In the genomic region with DNA sequence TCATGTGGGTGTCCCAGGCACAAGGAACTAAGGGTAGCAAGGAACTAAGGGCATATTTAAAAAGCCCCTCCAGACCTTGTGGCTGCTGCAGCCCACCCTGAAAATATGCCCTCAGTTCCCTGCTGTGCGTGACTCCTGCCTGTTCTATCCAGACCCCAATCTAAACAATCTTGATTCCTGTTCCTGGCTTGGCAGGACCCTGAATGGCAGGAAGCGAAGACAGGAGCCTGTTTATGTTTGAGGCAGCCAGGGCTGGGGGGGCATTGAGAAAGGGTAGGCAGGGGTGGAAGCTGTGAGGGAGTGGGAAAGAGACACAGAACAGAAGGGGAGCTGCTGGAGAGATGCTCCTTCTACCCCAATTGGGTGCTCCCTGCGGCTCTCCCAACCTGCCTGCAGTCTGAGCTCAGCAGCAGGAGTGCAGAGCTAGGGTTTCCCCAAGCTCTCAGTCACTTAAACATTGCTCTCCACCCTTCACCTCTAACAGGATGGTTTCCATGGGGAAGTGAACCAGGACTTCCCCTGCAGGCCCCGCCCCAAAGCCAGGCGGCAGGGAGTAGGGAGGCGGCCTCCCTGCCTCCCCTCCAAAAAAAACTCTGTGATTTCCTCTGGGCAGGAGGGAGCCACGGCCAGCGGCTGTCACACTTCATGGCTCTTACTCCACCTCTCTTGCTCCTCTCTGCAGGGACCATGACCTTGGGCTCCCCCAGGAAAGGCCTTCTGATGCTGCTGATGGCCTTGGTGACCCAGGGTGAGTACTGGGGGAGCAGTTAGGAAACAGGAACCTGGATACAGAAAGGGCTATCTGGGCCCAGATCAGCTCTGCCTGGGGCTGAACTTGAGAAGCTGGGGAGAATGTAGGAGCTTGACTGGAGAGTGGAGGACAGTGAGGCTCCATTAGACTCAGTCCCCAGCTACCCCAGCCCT, we compare ENCODE assay signal across 1 cellular context.
A peak's percentile ranks its signal among the peaks of the same experiment; 100 is the strongest.
TF ChIP-seq lines count a peak whose summit lies in the region.

No MANE protein-coding gene starts in this region.

TF ChIP-seq in HEK293, 187 proteins besides CTCF, POLR2A, EP300 and RAD21 (continued from another document and continues in another):
- TF ChIP-seq, protein P1, sequence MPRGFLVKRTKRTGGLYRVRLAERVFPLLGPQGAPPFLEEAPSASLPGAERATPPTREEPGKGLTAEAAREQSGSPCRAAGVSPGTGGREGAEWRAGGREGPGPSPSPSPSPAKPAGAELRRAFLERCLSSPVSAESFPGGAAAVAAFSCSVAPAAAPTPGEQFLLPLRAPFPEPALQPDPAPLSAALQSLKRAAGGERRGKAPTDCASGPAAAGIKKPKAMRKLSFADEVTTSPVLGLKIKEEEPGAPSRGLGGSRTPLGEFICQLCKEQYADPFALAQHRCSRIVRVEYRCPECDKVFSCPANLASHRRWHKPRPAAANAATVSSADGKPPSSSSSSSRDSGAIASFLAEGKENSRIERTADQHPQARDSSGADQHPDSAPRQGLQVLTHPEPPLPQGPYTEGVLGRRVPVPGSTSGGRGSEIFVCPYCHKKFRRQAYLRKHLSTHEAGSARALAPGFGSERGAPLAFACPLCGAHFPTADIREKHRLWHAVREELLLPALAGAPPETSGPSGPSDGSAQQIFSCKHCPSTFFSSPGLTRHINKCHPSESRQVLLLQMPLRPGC (tag by site-specific recombination; IDR thresholded peaks at IDR 0.05): no peak
- TF ChIP-seq BCL11B (tag by site-specific recombination; IDR thresholded peaks at IDR 0.05; ENCODE audit: low read depth) (no peak), ZNF350 (tag by site-specific recombination; IDR thresholded peaks at IDR 0.05) (no peak), GLI4 (tag by site-specific recombination; IDR thresholded peaks at IDR 0.05) (no peak), ZNF658 (tag by site-specific recombination; IDR thresholded peaks at IDR 0.05) (no peak), ZNF146 (tag by site-specific recombination; IDR thresholded peaks at IDR 0.05) (no peak), ZNF335 (tag by site-specific recombination; conservative IDR thresholded peaks at IDR 0.05) (no peak), ZNF837 (tag by site-specific recombination; IDR thresholded peaks at IDR 0.05) (no peak), ZFHX2 (tag by site-specific recombination; conservative IDR thresholded peaks at IDR 0.05) (no peak), ZNF404 (tag by site-specific recombination; IDR thresholded peaks at IDR 0.05) (no peak), GLI2 (tag by site-specific recombination; IDR thresholded peaks at IDR 0.05; ENCODE audit: borderline replicate concordance, low read depth) (no peak), ZSCAN30 (tag by site-specific recombination; IDR thresholded peaks at IDR 0.05) (no peak), ZNF561 (tag by site-specific recombination; IDR thresholded peaks at IDR 0.05; ENCODE audit: borderline replicate concordance) (no peak), ZNF248 (tag by site-specific recombination; IDR thresholded peaks at IDR 0.05) (no peak), ZBTB21 (tag by site-specific recombination; IDR thresholded peaks at IDR 0.05) (no peak), ZNF175 (tag by site-specific recombination; IDR thresholded peaks at IDR 0.05) (no peak), ZIC2 (tag by site-specific recombination; IDR thresholded peaks at IDR 0.05) (peak; percentile 36; the same call in 1 of the 2 replicates), ZNF302 (tag by site-specific recombination; IDR thresholded peaks at IDR 0.05; ENCODE audit: low read depth) (no peak), SP3 (tag by site-specific recombination; IDR thresholded peaks at IDR 0.05) (peak; percentile 38), ZNF112 (tag by site-specific recombination; IDR thresholded peaks at IDR 0.05) (no peak), ZNF514 (tag by site-specific recombination; IDR thresholded peaks at IDR 0.05) (no peak), ZNF221 (tag by site-specific recombination; IDR thresholded peaks at IDR 0.05; ENCODE audit: borderline replicate concordance) (no peak), BCL11A (tag by site-specific recombination; IDR thresholded peaks at IDR 0.05; ENCODE audit: low read depth) (no peak), ZNF223 (tag by site-specific recombination; IDR thresholded peaks at IDR 0.05) (no peak), ZNF16 (tag by site-specific recombination; IDR thresholded peaks at IDR 0.05; ENCODE audit: low read depth) (no peak), ZNF211 (tag by site-specific recombination; IDR thresholded peaks at IDR 0.05; ENCODE audit: low read depth) (no peak), ZNF202 (tag by site-specific recombination; IDR thresholded peaks at IDR 0.05; ENCODE audit: borderline replicate concordance) (no peak), GLIS1 (tag by site-specific recombination; IDR thresholded peaks at IDR 0.05) (no peak), ZNF510 (tag by site-specific recombination; IDR thresholded peaks at IDR 0.05; ENCODE audit: insufficient replicate concordance) (no peak), ZNF416 (tag by site-specific recombination; IDR thresholded peaks at IDR 0.05) (no peak), ZNF138 (tag by site-specific recombination; IDR thresholded peaks at IDR 0.05; ENCODE audit: borderline replicate concordance) (no peak), ZNF585B (tag by site-specific recombination; IDR thresholded peaks at IDR 0.05) (no peak), ZNF391 (tag by site-specific recombination; IDR thresholded peaks at IDR 0.05; ENCODE audit: borderline replicate concordance, low read depth) (no peak), IKZF3 (tag by site-specific recombination; IDR thresholded peaks at IDR 0.05) (no peak), SALL2 (tag by site-specific recombination; IDR thresholded peaks at IDR 0.05; ENCODE audit: borderline replicate concordance) (no peak), ZNF548 (tag by site-specific recombination; IDR thresholded peaks at IDR 0.05) (no peak), ZBTB7A (tag by site-specific recombination; IDR thresholded peaks at IDR 0.05; ENCODE audit: low read depth) (no peak), ZFP37 (tag by site-specific recombination; IDR thresholded peaks at IDR 0.05) (no peak), TRIM28 (IDR thresholded peaks at IDR 0.05; ENCODE audit: borderline replicate concordance, low read length) (no peak), ZNF792 (tag by site-specific recombination; IDR thresholded peaks at IDR 0.05) (no peak), ZNF529 (tag by site-specific recombination; IDR thresholded peaks at IDR 0.05; ENCODE audit: insufficient replicate concordance) (no peak), ZBTB17 (tag by site-specific recombination; IDR thresholded peaks at IDR 0.05) (peak; percentile 87), ZNF549 (tag by site-specific recombination; IDR thresholded peaks at IDR 0.05) (no peak)
- TF ChIP-seq, protein P2, sequence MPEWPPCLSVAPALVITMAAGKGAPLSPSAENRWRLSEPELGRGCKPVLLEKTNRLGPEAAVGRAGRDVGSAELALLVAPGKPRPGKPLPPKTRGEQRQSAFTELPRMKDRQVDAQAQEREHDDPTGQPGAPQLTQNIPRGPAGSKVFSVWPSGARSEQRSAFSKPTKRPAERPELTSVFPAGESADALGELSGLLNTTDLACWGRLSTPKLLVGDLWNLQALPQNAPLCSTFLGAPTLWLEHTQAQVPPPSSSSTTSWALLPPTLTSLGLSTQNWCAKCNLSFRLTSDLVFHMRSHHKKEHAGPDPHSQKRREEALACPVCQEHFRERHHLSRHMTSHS (tag by site-specific recombination; IDR thresholded peaks at IDR 0.05): no peak
- TF ChIP-seq, protein P3, sequence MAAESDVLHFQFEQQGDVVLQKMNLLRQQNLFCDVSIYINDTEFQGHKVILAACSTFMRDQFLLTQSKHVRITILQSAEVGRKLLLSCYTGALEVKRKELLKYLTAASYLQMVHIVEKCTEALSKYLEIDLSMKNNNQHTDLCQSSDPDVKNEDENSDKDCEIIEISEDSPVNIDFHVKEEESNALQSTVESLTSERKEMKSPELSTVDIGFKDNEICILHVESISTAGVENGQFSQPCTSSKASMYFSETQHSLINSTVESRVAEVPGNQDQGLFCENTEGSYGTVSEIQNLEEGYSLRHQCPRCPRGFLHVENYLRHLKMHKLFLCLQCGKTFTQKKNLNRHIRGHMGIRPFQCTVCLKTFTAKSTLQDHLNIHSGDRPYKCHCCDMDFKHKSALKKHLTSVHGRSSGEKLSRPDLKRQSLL (tag by site-specific recombination; IDR thresholded peaks at IDR 0.05): no peak
- TF ChIP-seq, protein P4, sequence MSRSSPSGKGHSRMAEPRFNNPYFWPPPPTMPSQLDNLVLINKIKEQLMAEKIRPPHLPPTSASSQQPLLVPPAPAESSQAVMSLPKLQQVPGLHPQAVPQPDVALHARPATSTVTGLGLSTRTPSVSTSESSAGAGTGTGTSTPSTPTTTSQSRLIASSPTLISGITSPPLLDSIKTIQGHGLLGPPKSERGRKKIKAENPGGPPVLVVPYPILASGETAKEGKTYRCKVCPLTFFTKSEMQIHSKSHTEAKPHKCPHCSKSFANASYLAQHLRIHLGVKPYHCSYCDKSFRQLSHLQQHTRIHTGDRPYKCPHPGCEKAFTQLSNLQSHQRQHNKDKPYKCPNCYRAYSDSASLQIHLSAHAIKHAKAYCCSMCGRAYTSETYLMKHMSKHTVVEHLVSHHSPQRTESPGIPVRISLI (tag by site-specific recombination; IDR thresholded peaks at IDR 0.05): peak; percentile 88
- TF ChIP-seq, protein P5, sequence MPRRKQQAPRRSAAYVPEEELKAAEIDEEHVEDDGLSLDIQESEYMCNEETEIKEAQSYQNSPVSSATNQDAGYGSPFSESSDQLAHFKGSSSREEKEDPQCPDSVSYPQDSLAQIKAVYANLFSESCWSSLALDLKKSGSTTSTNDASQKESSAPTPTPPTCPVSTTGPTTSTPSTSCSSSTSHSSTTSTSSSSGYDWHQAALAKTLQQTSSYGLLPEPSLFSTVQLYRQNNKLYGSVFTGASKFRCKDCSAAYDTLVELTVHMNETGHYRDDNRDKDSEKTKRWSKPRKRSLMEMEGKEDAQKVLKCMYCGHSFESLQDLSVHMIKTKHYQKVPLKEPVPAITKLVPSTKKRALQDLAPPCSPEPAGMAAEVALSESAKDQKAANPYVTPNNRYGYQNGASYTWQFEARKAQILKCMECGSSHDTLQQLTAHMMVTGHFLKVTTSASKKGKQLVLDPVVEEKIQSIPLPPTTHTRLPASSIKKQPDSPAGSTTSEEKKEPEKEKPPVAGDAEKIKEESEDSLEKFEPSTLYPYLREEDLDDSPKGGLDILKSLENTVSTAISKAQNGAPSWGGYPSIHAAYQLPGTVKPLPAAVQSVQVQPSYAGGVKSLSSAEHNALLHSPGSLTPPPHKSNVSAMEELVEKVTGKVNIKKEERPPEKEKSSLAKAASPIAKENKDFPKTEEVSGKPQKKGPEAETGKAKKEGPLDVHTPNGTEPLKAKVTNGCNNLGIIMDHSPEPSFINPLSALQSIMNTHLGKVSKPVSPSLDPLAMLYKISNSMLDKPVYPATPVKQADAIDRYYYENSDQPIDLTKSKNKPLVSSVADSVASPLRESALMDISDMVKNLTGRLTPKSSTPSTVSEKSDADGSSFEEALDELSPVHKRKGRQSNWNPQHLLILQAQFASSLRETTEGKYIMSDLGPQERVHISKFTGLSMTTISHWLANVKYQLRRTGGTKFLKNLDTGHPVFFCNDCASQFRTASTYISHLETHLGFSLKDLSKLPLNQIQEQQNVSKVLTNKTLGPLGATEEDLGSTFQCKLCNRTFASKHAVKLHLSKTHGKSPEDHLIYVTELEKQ (tag by site-specific recombination; IDR thresholded peaks at IDR 0.05; ENCODE audit: borderline replicate concordance): no peak
- TF ChIP-seq, protein P6, sequence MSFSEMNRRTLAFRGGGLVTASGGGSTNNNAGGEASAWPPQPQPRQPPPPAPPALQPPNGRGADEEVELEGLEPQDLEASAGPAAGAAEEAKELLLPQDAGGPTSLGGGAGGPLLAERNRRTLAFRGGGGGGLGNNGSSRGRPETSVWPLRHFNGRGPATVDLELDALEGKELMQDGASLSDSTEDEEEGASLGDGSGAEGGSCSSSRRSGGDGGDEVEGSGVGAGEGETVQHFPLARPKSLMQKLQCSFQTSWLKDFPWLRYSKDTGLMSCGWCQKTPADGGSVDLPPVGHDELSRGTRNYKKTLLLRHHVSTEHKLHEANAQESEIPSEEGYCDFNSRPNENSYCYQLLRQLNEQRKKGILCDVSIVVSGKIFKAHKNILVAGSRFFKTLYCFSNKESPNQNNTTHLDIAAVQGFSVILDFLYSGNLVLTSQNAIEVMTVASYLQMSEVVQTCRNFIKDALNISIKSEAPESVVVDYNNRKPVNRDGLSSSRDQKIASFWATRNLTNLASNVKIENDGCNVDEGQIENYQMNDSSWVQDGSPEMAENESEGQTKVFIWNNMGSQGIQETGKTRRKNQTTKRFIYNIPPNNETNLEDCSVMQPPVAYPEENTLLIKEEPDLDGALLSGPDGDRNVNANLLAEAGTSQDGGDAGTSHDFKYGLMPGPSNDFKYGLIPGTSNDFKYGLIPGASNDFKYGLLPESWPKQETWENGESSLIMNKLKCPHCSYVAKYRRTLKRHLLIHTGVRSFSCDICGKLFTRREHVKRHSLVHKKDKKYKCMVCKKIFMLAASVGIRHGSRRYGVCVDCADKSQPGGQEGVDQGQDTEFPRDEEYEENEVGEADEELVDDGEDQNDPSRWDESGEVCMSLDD (tag by site-specific recombination; IDR thresholded peaks at IDR 0.05): no peak
- TF ChIP-seq, protein P7, sequence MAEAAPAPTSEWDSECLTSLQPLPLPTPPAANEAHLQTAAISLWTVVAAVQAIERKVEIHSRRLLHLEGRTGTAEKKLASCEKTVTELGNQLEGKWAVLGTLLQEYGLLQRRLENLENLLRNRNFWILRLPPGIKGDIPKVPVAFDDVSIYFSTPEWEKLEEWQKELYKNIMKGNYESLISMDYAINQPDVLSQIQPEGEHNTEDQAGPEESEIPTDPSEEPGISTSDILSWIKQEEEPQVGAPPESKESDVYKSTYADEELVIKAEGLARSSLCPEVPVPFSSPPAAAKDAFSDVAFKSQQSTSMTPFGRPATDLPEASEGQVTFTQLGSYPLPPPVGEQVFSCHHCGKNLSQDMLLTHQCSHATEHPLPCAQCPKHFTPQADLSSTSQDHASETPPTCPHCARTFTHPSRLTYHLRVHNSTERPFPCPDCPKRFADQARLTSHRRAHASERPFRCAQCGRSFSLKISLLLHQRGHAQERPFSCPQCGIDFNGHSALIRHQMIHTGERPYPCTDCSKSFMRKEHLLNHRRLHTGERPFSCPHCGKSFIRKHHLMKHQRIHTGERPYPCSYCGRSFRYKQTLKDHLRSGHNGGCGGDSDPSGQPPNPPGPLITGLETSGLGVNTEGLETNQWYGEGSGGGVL (tag by site-specific recombination; IDR thresholded peaks at IDR 0.05): peak; percentile 50; the same call in 1 of the 2 replicates
- TF ChIP-seq, protein P8, sequence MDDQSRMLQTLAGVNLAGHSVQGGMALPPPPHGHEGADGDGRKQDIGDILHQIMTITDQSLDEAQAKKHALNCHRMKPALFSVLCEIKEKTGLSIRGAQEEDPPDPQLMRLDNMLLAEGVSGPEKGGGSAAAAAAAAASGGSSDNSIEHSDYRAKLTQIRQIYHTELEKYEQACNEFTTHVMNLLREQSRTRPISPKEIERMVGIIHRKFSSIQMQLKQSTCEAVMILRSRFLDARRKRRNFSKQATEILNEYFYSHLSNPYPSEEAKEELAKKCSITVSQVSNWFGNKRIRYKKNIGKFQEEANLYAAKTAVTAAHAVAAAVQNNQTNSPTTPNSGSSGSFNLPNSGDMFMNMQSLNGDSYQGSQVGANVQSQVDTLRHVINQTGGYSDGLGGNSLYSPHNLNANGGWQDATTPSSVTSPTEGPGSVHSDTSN (CRISPR knock-in tag; IDR thresholded peaks at IDR 0.05): no peak
